ENCODE assay signal across 9 cellular contexts in genomic region chr4:32251126-32251525, GRCh38.
"Had no signal": no experiment of that assay in that cellular context is flagged by ENCODE, and none has a peak within 500 bp of the region (broad histone marks: within the 10 kb centered on the region; RNA-seq: fewer than 3 reads in every experiment).

No MANE protein-coding gene starts in this region.

- H3K4me3 ChIP-seq: GM23248, HAP-1 had no signal

- H3K9ac ChIP-seq: GM23248 had no signal

- H3K4me1 ChIP-seq: HAP-1 had no signal

- ATAC-seq: HCT116 had no signal

- DNase-seq: GM23248, GOT3, H7, HFFc6, IMR-90, KBM-7 had no signal

- H3K9me3 ChIP-seq: HAP-1 had no signal

- H3K27ac ChIP-seq: GM23248 had no signal

- H3K36me3 ChIP-seq: HAP-1 had no signal

- H2AFZ ChIP-seq: GM23248 had no signal

- FAIRE-seq: HTR-8/SVneo had no signal
